Comparison of ENCODE assay signal across 27 cellular contexts in genomic region chr5:150124596-150124995, GRCh38. TPM values are rescaled to one million over a fixed set of nuclear protein-coding genes. Genes with fewer than 3 reads are reported as not detected.
"Had no signal": no experiment of that assay in that cellular context is flagged by ENCODE, and none has a peak within 500 bp of the region (broad histone marks: within the 10 kb centered on the region; RNA-seq: fewer than 3 reads in every experiment).

No MANE protein-coding gene starts in this region.

- H3K27ac ChIP-seq: body of pancreas, SK-N-MC had no signal

- DNase-seq: activated CD4-positive, alpha-beta T cell treated with anti-CD3 and anti-CD28 coated beads for 4 hours; activated CD8-positive, alpha-beta memory T cell treated with anti-CD3 and anti-CD28 coated beads, Interleukin-2, amount 50 U/mL, for 4 hours; activated CD8-positive, alpha-beta T cell treated with anti-CD3 and anti-CD28 coated beads for 36 hours; activated effector memory CD4-positive, alpha-beta T cell treated with Interleukin-2 at 50 U/mL for 16 hours; activated naive CD4-positive, alpha-beta T cell; activated T-cell treated with anti-CD3 and anti-CD28 coated beads, Interleukin-2, amount 50 U/mL, for 1 hour; body of pancreas; KG1; NCI-H1048; NCI-H146; NCI-H187 treated with DMSO at 0.1 percent for 48 hours; NCI-H2081 treated with DMSO at 0.1 percent for 48 hours; NCI-H2171; NCI-H2227 treated with DMSO at 0.1 percent for 48 hours; NCI-H526; NCI-H82 had no signal

- H3K9me3 ChIP-seq: body of pancreas had no signal

- H3K36me3 Mint-ChIP-seq: activated naive CD4-positive, alpha-beta T cell treated with anti-CD3 and anti-CD28 coated beads, Interleukin-2, amount 50 U/mL, for 24 hours had no signal

- H3K27me3 Mint-ChIP-seq: activated CD8-positive, alpha-beta T cell treated with anti-CD3 and anti-CD28 coated beads for 36 hours; activated naive CD4-positive, alpha-beta T cell treated with anti-CD3 and anti-CD28 coated beads, Interleukin-2, amount 50 U/mL, for 24 hours had no signal

- H3K9me3 Mint-ChIP-seq: activated CD8-positive, alpha-beta T cell treated with anti-CD3 and anti-CD28 coated beads for 36 hours; activated naive CD4-positive, alpha-beta T cell treated with anti-CD3 and anti-CD28 coated beads, Interleukin-2, amount 50 U/mL, for 24 hours; activated T-helper 1 cell treated with anti-CD3 and anti-CD28 coated beads, Interleukin-12 subunit alpha, Interleukin-12 subunit beta, Interleukin-2, Interleukin-4 antibody, amounts not matched to agents 30 ng/mL and 10 ng/mL and 1 ng/mL, durations not matched to agents 14 hours and 24 hours and 36 hours; T-helper 2 cell treated with Interferon-gamma antibody and Interleukin-4, amounts not matched to agents 5 μg/mL and 100 μg/mL, for 36 hours had no signal

- H3K4me1 Mint-ChIP-seq: activated naive CD4-positive, alpha-beta T cell treated with anti-CD3 and anti-CD28 coated beads, Interleukin-2, amount 50 U/mL, for 24 hours had no signal

- H3K27ac Mint-ChIP-seq: activated CD8-positive, alpha-beta T cell treated with anti-CD3 and anti-CD28 coated beads for 36 hours; activated naive CD4-positive, alpha-beta T cell treated with anti-CD3 and anti-CD28 coated beads, Interleukin-2, amount 50 U/mL, for 24 hours; activated T-helper 1 cell treated with anti-CD3 and anti-CD28 coated beads, Interleukin-12 subunit alpha, Interleukin-12 subunit beta, Interleukin-2, Interleukin-4 antibody, amounts not matched to agents 30 ng/mL and 10 ng/mL and 1 ng/mL, durations not matched to agents 14 hours and 24 hours and 36 hours; T-helper 2 cell treated with Interferon-gamma antibody and Interleukin-4, amounts not matched to agents 5 μg/mL and 100 μg/mL, for 36 hours had no signal

- H3K4me3 ChIP-seq: body of pancreas, SK-N-MC had no signal

- H3K27me3 ChIP-seq: body of pancreas had no signal

- H3K4me3 Mint-ChIP-seq: activated CD8-positive, alpha-beta T cell treated with anti-CD3 and anti-CD28 coated beads for 36 hours; activated naive CD4-positive, alpha-beta T cell treated with anti-CD3 and anti-CD28 coated beads, Interleukin-2, amount 50 U/mL, for 24 hours; activated T-helper 1 cell treated with anti-CD3 and anti-CD28 coated beads, Interleukin-12 subunit alpha, Interleukin-12 subunit beta, Interleukin-2, Interleukin-4 antibody, amounts not matched to agents 30 ng/mL and 10 ng/mL and 1 ng/mL, durations not matched to agents 14 hours and 24 hours and 36 hours; T-helper 2 cell treated with Interferon-gamma antibody and Interleukin-4, amounts not matched to agents 5 μg/mL and 100 μg/mL, for 36 hours had no signal

RNA-seq across cellular contexts. Expression of gene CSF1R, which starts 38.2 kb away (rescaled TPM):
- total RNA-seq: activated CD8-positive, alpha-beta T cell treated with anti-CD3 and anti-CD28 coated beads for 36 hours; bronchial epithelial cell; NCI-H460; OCI-LY7 had no signal

RNA-seq across cellular contexts. Expression of gene CDX1, which starts 42.0 kb away (rescaled TPM):
- total RNA-seq: activated CD8-positive, alpha-beta T cell treated with anti-CD3 and anti-CD28 coated beads for 36 hours; activated T-helper 1 cell treated with anti-CD3 and anti-CD28 coated beads, Interleukin-12 subunit alpha, Interleukin-12 subunit beta, Interleukin-2, Interleukin-4 antibody, amounts not matched to agents 30 ng/mL and 10 ng/mL and 1 ng/mL, durations not matched to agents 14 hours and 24 hours and 36 hours; aorta; body of pancreas; bronchial epithelial cell; LHCN-M2; M059J; NCI-H460; OCI-LY7; T-helper 1 cell treated with Interleukin-12 subunit alpha and Interleukin-12 subunit beta and Interleukin-4 antibody, amounts not matched to agents 30 ng/mL and 1 ng/mL, for 36 hours had no signal
